8 cellular contexts compared by ENCODE assay signal in genomic region chr9:99820330-99821186, GRCh38. TPM values are rescaled to one million over a fixed set of nuclear protein-coding genes. Genes with fewer than 3 reads are reported as not detected.
DNase-seq lines count a peak whose midpoint lies in the region; ATAC-seq and TF ChIP-seq lines count a peak whose summit lies in the region.

No MANE protein-coding gene starts in this region.

- H3K27me3 ChIP-seq in colonic mucosa (peaks cover 34% of the 10 kb centered on the region), layer of hippocampus (ENCODE audit: control insufficient read depth, insufficient read depth, low read length) (no peaks in the 10 kb centered on the region)

- peak overlapping the region; percentile 67 for H3K4me3 ChIP-seq in colonic mucosa

- intact Hi-C loops in colonic mucosa (cut with DNase I): loop anchor here (5.0 kb wide), 1 partner anchor 87 kb away; the partner anchor contains the start of gene STX17

- no peaks in the 10 kb centered on the region for H3K36me3 ChIP-seq in colonic mucosa

- H3K9ac ChIP-seq in colonic mucosa (ENCODE audit: low read depth in 2 of 2, low read length in 2 of 2): peak overlapping the region; percentile 68 to 91

- no peak for ATAC-seq in HG03354 (IDR thresholded peaks at IDR 0.05; ENCODE audit: poor library complexity, severe bottlenecking, unreplicated experiment)
- ATAC-seq in HG02642 (IDR thresholded peaks at IDR 0.05; ENCODE audit: poor library complexity, unreplicated experiment): no peak

- H3K27ac ChIP-seq in colonic mucosa: peak overlapping the region; percentile 88
- H3K27ac ChIP-seq in layer of hippocampus (ENCODE audit: low read depth, low read length): peak overlapping the region; percentile 98

- H3K9me3 ChIP-seq in colonic mucosa: no peaks in the 10 kb centered on the region

- peaks cover 10% of the 10 kb centered on the region for H3K4me1 ChIP-seq in colonic mucosa

- DNase-seq in GM03348 (ENCODE audit: low spot score): peak; percentile 62
- peak; percentile 50 for DNase-seq in MV-4-11 (lab: John Stamatoyannopoulos, UW)
- DNase-seq in activated CD4-positive, CD25-positive, alpha-beta regulatory T cell treated with anti-CD3 and anti-CD28 coated beads, Interleukin-2, amount 50 U/mL, for 72 hours: peak; percentile 59
- peak; percentile 72 for DNase-seq in colonic mucosa
- peak; percentile 41 to 55 for DNase-seq in stimulated activated CD4-positive, alpha-beta T cell treated with anti-CD3 and anti-CD28 coated beads, Interleukin-2, amount 100 ng/mL, for 48 hours

- TF ChIP-seq CTCF in colonic mucosa (IDR thresholded peaks at IDR 0.05): no peak

RNA-seq across cellular contexts. Expression of gene NR4A3, which starts 1.1 kb away (rescaled TPM):
- 1 to 10 TPM in 1 of 2 donors, under 1 TPM in 1; 0.10 to 3.9 TPM for total RNA-seq in colonic mucosa
